13 cellular contexts compared by ENCODE assay signal in the genomic region with DNA sequence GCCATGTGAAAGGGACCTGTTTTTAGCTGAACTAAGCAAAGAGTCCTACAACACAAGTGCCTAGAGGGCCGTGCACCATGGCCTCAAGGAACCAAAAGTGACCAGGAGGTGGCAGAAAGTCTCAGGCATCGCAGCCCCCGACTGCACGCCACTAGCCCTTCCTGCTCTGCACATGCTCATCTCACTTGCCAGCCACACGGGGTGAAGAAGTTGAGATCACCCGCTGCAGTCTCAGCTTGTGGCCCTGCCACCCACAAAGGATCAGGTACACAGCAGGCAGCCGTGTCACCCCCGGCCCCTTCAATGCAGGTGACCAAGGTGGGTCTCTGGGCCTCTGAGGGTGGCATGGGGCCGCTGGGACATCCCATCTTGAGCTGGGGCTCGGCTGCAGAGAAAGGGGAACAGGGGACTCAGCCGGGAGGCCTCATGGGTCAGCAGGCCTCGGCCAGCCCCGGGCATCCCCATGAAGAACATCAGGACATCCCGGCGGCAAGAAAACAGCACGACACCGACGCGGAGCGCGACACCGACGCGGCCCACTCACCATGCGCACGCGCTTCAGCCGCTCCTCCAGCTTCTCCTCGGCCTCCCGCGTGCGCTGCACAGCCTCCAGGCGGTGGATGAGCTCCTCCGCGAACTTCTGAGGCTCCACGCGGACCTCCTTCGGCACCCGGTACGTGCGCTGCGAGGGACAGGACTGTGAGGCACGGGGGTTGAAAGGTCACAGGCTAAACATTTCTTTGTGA. TPM values are rescaled to one million over a fixed set of nuclear protein-coding genes. Genes with fewer than 3 reads are reported as not detected.
DNase-seq lines count a peak whose midpoint lies in the region; ATAC-seq and TF ChIP-seq lines count a peak whose summit lies in the region.
"Had no signal": no experiment of that assay in that cellular context is flagged by ENCODE, and none has a peak within 500 bp of the region (broad histone marks: within the 10 kb centered on the region; RNA-seq: fewer than 3 reads in every experiment).

No MANE protein-coding gene starts in this region.

- H3K36me3 ChIP-seq in endodermal cell (ENCODE audit: control insufficient read depth, insufficient read depth, low read length) (peaks cover 33% of the 10 kb centered on the region), neutrophil (peaks cover 90% of the 10 kb centered on the region)

- DNase-seq in GM12865 (ENCODE audit: low read depth) (peak; percentile 22), NOMO-1 treated with dmso at 0.1 percent for 144 hours (lab: John Stamatoyannopoulos, UW; ENCODE audit: unreplicated experiment) (peak; percentile 31), endodermal cell (peak; percentile 61), head of caudate nucleus (no peak)
- DNase-seq: activated T-cell treated with anti-CD3 and anti-CD28 coated beads, Interleukin-2, amount 50 U/mL, for 4 hours; Karpas-422; PC-3; right lobe of liver; T1000; testis had no signal

- no peaks in the 10 kb centered on the region for H3K27me3 Mint-ChIP-seq in endodermal cell (ENCODE audit: insufficient read depth)

- no peak overlapping the region for H3K9ac ChIP-seq in endodermal cell (ENCODE audit: extremely low read depth, low read length, poor library complexity, severe bottlenecking)

- ATAC-seq in HG03108 (IDR thresholded peaks at IDR 0.05; ENCODE audit: unreplicated experiment) (no peak), HG03354 (IDR thresholded peaks at IDR 0.05; ENCODE audit: poor library complexity, severe bottlenecking, unreplicated experiment) (no peak)
- ATAC-seq: activated T-cell treated with anti-CD3 and anti-CD28 coated beads, Interleukin-2, amount 50 U/mL, for 4 hours; PC-3 had no signal

- H3K27ac Mint-ChIP-seq in endodermal cell, result no peak overlapping the region

- no peak overlapping the region for H3K4me3 ChIP-seq in GM12865 (ENCODE audit: low read depth, low read length)
- no peak overlapping the region for H3K4me3 ChIP-seq in endodermal cell (ENCODE audit: low read length)
- no peak overlapping the region for H3K4me3 ChIP-seq in neutrophil (ENCODE audit: low read depth in 1 of 2, low read length in 1 of 2)
- H3K4me3 ChIP-seq: right lobe of liver, testis had no signal

- 96% methylated on average over 35 to 43 of the region's 43 CpGs for WGBS in endodermal cell (ENCODE audit: insufficient coverage in 1 of 2, insufficient read length in 1 of 2), 2 experiments

- H3K9me3 ChIP-seq in endodermal cell (ENCODE audit: control insufficient read depth, low read length) (no peaks in the 10 kb centered on the region), neutrophil (no peaks in the 10 kb centered on the region)
- H3K9me3 ChIP-seq: right lobe of liver, testis had no signal

- intact Hi-C loops in head of caudate nucleus (cut with DNase I), result no loop called here

- no peaks in the 10 kb centered on the region for H3K9me3 Mint-ChIP-seq in endodermal cell
- H3K9me3 Mint-ChIP-seq: activated T-cell treated with anti-CD3 and anti-CD28 coated beads, Interleukin-2, amount 50 U/mL, for 4 hours had no signal

- H3K4me3 Mint-ChIP-seq in endodermal cell, result no peak overlapping the region
- H3K4me3 Mint-ChIP-seq: activated T-cell treated with anti-CD3 and anti-CD28 coated beads, Interleukin-2, amount 50 U/mL, for 4 hours had no signal

- H3K36me3 Mint-ChIP-seq in endodermal cell (ENCODE audit: low read depth), result peaks cover 44% of the 10 kb centered on the region

- H3K4me1 ChIP-seq in endodermal cell (ENCODE audit: control insufficient read depth, insufficient read depth, low read length) (no peaks in the 10 kb centered on the region), neutrophil (ENCODE audit: control insufficient read depth in 1 of 2, insufficient read depth in 1 of 2, low read depth in 1 of 2, low read length in 1 of 2) (no peaks in the 10 kb centered on the region)
- H3K4me1 ChIP-seq: right lobe of liver had no signal

- H3K27me3 ChIP-seq in endodermal cell (ENCODE audit: control insufficient read depth, insufficient read depth, low read length, poor library complexity, severe bottlenecking), result no peaks in the 10 kb centered on the region
- no peaks in the 10 kb centered on the region for H3K27me3 ChIP-seq in neutrophil
- H3K27me3 ChIP-seq: right lobe of liver, testis had no signal

- TF ChIP-seq CTCF in GM12865 (IDR thresholded peaks at IDR 0.05; ENCODE audit: insufficient read depth, low read depth, low read length, missing control alignments) (peak; percentile 1), endodermal cell (conservative IDR thresholded peaks at IDR 0.05) (peak; percentile 58), neutrophil (IDR thresholded peaks at IDR 0.05) (no peak)

- H3K4me1 Mint-ChIP-seq in endodermal cell, result no peaks in the 10 kb centered on the region

- H3K27ac ChIP-seq in endodermal cell (ENCODE audit: low read depth, low read length) (no peak overlapping the region), neutrophil (peak overlapping the region; percentile 18)
- H3K27ac ChIP-seq: right lobe of liver, testis had no signal

RNA-seq across cellular contexts. Expression of gene PDIA2, which starts 21.0 kb away (rescaled TPM):
- 1 to 10 TPM; 2.9 to 9.9 TPM for total RNA-seq in endodermal cell
- 3.8 TPM for polyA plus RNA-seq in endodermal cell (2013, experiment 1 of 2)
- 2.4 TPM for polyA plus RNA-seq in endodermal cell (2013, experiment 2 of 2)
- total RNA-seq: activated T-cell treated with anti-CD3 and anti-CD28 coated beads, Interleukin-2, amount 50 U/mL, for 4 hours; PC-3; right lobe of liver had no signal

RNA-seq across cellular contexts. Expression of gene ARHGDIG, which starts 23.5 kb away (rescaled TPM):
- total RNA-seq in endodermal cell, result 10 to 100 TPM in 1 of 2 donors, 1 to 10 TPM in 1; 6.8 to 19.2 TPM
- polyA plus RNA-seq in endodermal cell (2013, experiment 1 of 2), result 4.6 TPM
- 3.8 TPM for polyA plus RNA-seq in endodermal cell (2013, experiment 2 of 2)
- total RNA-seq: activated T-cell treated with anti-CD3 and anti-CD28 coated beads, Interleukin-2, amount 50 U/mL, for 4 hours; PC-3; right lobe of liver had no signal

RNA-seq across cellular contexts. Expression of gene RGS11, which starts 28.2 kb away (rescaled TPM):
- total RNA-seq in endodermal cell, result 1 to 10 TPM; 2.0 to 7.8 TPM
- polyA plus RNA-seq in endodermal cell (2013, experiment 1 of 2), result 3.0 TPM
- polyA plus RNA-seq in endodermal cell (2013, experiment 2 of 2), result 1.5 TPM

RNA-seq across cellular contexts. Expression of gene AXIN1, which starts 48.6 kb away (rescaled TPM):
- 10 to 100 TPM; 36.5 to 37.3 TPM for total RNA-seq in endodermal cell
- polyA plus RNA-seq in endodermal cell (2013, experiment 1 of 2), result 23.7 TPM
- polyA plus RNA-seq in endodermal cell (2013, experiment 2 of 2), result 22.3 TPM

Comparison
In these comparisons a context has a peak if more than half of its experiments do, and no peak if none do; other contexts are left out.
1. DNase-seq: peak in GM12865 (single experiment), NOMO-1 treated with dmso at 0.1 percent for 144 hours (single experiment) and endodermal cell (single experiment); none in head of caudate nucleus (0 of 42).